Comparison of ENCODE assay signal across 7 cellular contexts in genomic region chr6:88238065-88238464, GRCh38.
A peak's percentile ranks its signal among the peaks of the same experiment; 100 is the strongest.
DNase-seq lines count a peak whose midpoint lies in the region; ATAC-seq and TF ChIP-seq lines count a peak whose summit lies in the region.

No MANE protein-coding gene starts in this region.

- POLR2A ChIA-PET in HCT116 (lab: Charles Lee): interaction anchor here (0.7 kb wide), 1 partner anchor 1177 kb away, joined by 3 read pairs; no protein-coding TSS in a partner anchor

- no TSS peak for BruUV-seq in HCT116 (replicated peaks; lab: Mats Ljungman, UMichigan)

- no peaks in the 10 kb centered on the region for H3K79me2 ChIP-seq in HCT116 (ENCODE audit: insufficient read depth, low read length)

- peak; percentile 80 for ATAC-seq in GM18502 (IDR thresholded peaks at IDR 0.05; ENCODE audit: poor library complexity, unreplicated experiment)
- ATAC-seq in HCT116: peak; percentile 67
- no peak for ATAC-seq in GM19397 (IDR thresholded peaks at IDR 0.05; ENCODE audit: unreplicated experiment)
- ATAC-seq in HG03045 (IDR thresholded peaks at IDR 0.05; ENCODE audit: unreplicated experiment): no peak

- DNase-seq in HCT116 (ENCODE audit: low read depth, low spot score) (peak; percentile 13), Peyer's patch (peak in 2 of 3 donors; percentile 33 to 59), left kidney (ENCODE audit: low read depth, low spot score) (peak; percentile 47), T-helper 9 cell (no peak)

- H2AFZ ChIP-seq in HCT116 (ENCODE audit: low read depth, low read length, poor library complexity, severe bottlenecking): no peak overlapping the region

- TF ChIP-seq CTCF in HCT116 (IDR thresholded peaks at IDR 0.05 in 2 of 3, conservative IDR thresholded peaks at IDR 0.05 in 1 of 3; ENCODE audit: borderline replicate concordance in 1 of 3, insufficient read depth in 1 of 3, low read depth in 2 of 3, low read length in 2 of 3) (peak; percentile 28 to 44 (median 40); a peak in 5 of 6 replicates), Peyer's patch (IDR thresholded peaks at IDR 0.05) (peak; percentile 20 to 51 (median 46))

- H3K9me3 ChIP-seq in HCT116 (ENCODE audit: control insufficient read depth in 1 of 2, insufficient read depth in 1 of 2, low read depth in 1 of 2, low read length in 2 of 2): no peaks in the 10 kb centered on the region
- H3K9me3 ChIP-seq in Peyer's patch: no peaks in the 10 kb centered on the region

- TF ChIP-seq RAD21 in HCT116 (IDR thresholded peaks at IDR 0.05; ENCODE audit: low read depth): peak; percentile 62

- H3K4me1 ChIP-seq in HCT116 (ENCODE audit: control insufficient read depth in 1 of 2, insufficient read depth in 2 of 2, low read length in 2 of 2) (no peaks in the 10 kb centered on the region), Peyer's patch (no peaks in the 10 kb centered on the region)

- H3K27me3 ChIP-seq in HCT116 (ENCODE audit: insufficient read depth, low read length) (no peaks in the 10 kb centered on the region), Peyer's patch (no peaks in the 10 kb centered on the region)

- no peak overlapping the region for H3K9ac ChIP-seq in HCT116 (ENCODE audit: low read length)

- H3K4me3 ChIP-seq in HCT116 (replicated peaks in 1 of 2; ENCODE audit: low read depth in 1 of 2, low read length in 2 of 2) (no peak overlapping the region), Peyer's patch (no peak overlapping the region)

- H3K4me2 ChIP-seq in HCT116 (ENCODE audit: low read length): no peak overlapping the region

- H3K9me2 ChIP-seq in HCT116 (ENCODE audit: insufficient read depth): no peaks in the 10 kb centered on the region

- intact Hi-C loops in HCT116 (cut with micrococcal nuclease): loop anchor here (1.0 to 10.0 kb wide), 4 partner anchors 308 to 1173 kb away; no protein-coding TSS in a partner anchor

- RAD21 ChIA-PET in HCT116 (lab: Charles Lee; ENCODE audit: low non-redundant PET in 1 of 2, low total read pairs in 2 of 2, uncharacterized antibody in 2 of 2, unreplicated experiment in 2 of 2): no interaction called here

- CTCF ChIA-PET in HCT116 (lab: Charles Lee): interaction anchor here (1.2 to 1.3 kb wide), 2 partner anchors 308 to 845 kb away, joined by 4 to 5 read pairs; no protein-coding TSS in a partner anchor

- H3K27ac ChIP-seq in HCT116 (ENCODE audit: low read depth, low read length) (no peak overlapping the region), Peyer's patch (no peak overlapping the region)

- no peaks in the 10 kb centered on the region for H3K36me3 ChIP-seq in HCT116 (ENCODE audit: control insufficient read depth in 1 of 2, insufficient read depth in 2 of 2, low read length in 2 of 2)
- no peaks in the 10 kb centered on the region for H3K36me3 ChIP-seq in Peyer's patch

- H4K20me1 ChIP-seq in HCT116 (ENCODE audit: insufficient read depth): no peaks in the 10 kb centered on the region

- TF ChIP-seq POLR2A in HCT116 (IDR thresholded peaks at IDR 0.05; ENCODE audit: borderline replicate concordance, extremely low read depth, insufficient read depth, insufficient read length) (no peak), Peyer's patch (IDR thresholded peaks at IDR 0.05) (no peak)

TF ChIP-seq in HCT116, 20 proteins besides CTCF, POLR2A, EP300 and RAD21:
- TF ChIP-seq SRF (IDR thresholded peaks at IDR 0.05; ENCODE audit: low read depth) (no peak), EZH2phosphoT487 (IDR thresholded peaks at IDR 0.05; ENCODE audit: borderline replicate concordance) (no peak), YY1 (IDR thresholded peaks at IDR 0.05; ENCODE audit: extremely low read depth, insufficient replicate concordance, low read depth, low read length) (no peak)

Comparison
In these comparisons a context has a peak if more than half of its experiments do, and no peak if none do; other contexts are left out.
1. ATAC-seq: peak in GM18502 (single experiment) and HCT116 (single experiment); none in GM19397 (single experiment) and HG03045 (single experiment).